Comparison of ENCODE assay signal across 1 cellular context in genomic region chr18:6412933-6413472, GRCh38.
TF ChIP-seq lines count a peak whose summit lies in the region.

No MANE protein-coding gene starts in this region.

TF ChIP-seq in HepG2, 621 proteins besides CTCF, POLR2A, EP300 and RAD21:
- TF ChIP-seq ATF4 (CRISPR knock-in tag; IDR thresholded peaks at IDR 0.05) (peak in 1 of 2 experiments; percentile 68; a peak in 2 of 4 replicates), MTERF4 (CRISPR knock-in tag; IDR thresholded peaks at IDR 0.05) (no peak), CEBPB (IDR thresholded peaks at IDR 0.05; ENCODE audit: borderline replicate concordance, low read depth, low read length) (0 out of 2 replicates have a peak, but pooled peaks have one; percentile 29)
